Comparison of ENCODE assay signal across 9 cellular contexts in genomic region chr3:4828279-4829030, GRCh38.
DNase-seq lines count a peak whose midpoint lies in the region; ATAC-seq, FAIRE-seq and TF ChIP-seq lines count a peak whose summit lies in the region.
"Had no signal": no experiment of that assay in that cellular context is flagged by ENCODE, and none has a peak within 500 bp of the region (broad histone marks: within the 10 kb centered on the region; RNA-seq: fewer than 3 reads in every experiment).

No MANE protein-coding gene starts in this region.

- H3K4me3 ChIP-seq in SK-N-SH (ENCODE audit: low read depth in 2 of 2, low read length in 1 of 2) (no peak overlapping the region), fibroblast of lung (replicated peaks in 1 of 4; ENCODE audit: control extremely low read depth in 1 of 4, insufficient read depth in 1 of 4, low read depth in 3 of 4, low read length in 4 of 4) (no peak overlapping the region), pancreas (no peak overlapping the region)

- no peaks in the 10 kb centered on the region for H3K9me2 ChIP-seq in SK-N-SH

- H3K4me1 ChIP-seq in SK-N-SH (ENCODE audit: control insufficient read depth in 1 of 2, insufficient read depth in 2 of 2, low read depth in 1 of 2, low read length in 1 of 2) (peaks cover 13 to 57% of the 10 kb centered on the region in 2 experiments; a peak in 2 of 4 replicates), fibroblast of lung (ENCODE audit: control insufficient read depth, extremely low read depth, insufficient read depth, low read length) (peaks cover 14% of the 10 kb centered on the region), pancreas (peaks cover 15 to 29% (median 21%) of the 10 kb centered on the region in 3 donors)

- H3K27me3 ChIP-seq in SK-N-SH (ENCODE audit: insufficient read depth) = no peaks in the 10 kb centered on the region
- H3K27me3 ChIP-seq in fibroblast of lung (ENCODE audit: control insufficient read depth, insufficient read depth, low read length) = no peaks in the 10 kb centered on the region
- no peaks in the 10 kb centered on the region for H3K27me3 ChIP-seq in pancreas

- WGBS in SK-N-SH (ENCODE audit: low lambda C conversion rate) = 87% methylated on average over 10 of the region's 10 CpGs
- WGBS in pancreas, 2 donors = 90 to 91% methylated on average over 10 of the region's 10 CpGs

- H3F3A ChIP-seq in SK-N-SH (replicated peaks; ENCODE audit: insufficient read depth) = peaks cover 28% of the 10 kb centered on the region

- H3K9ac ChIP-seq in SK-N-SH = no peak overlapping the region
- H3K9ac ChIP-seq in fibroblast of lung (ENCODE audit: insufficient read depth, low read length) = no peak overlapping the region

- no peaks in the 10 kb centered on the region for H3K79me2 ChIP-seq in SK-N-SH (ENCODE audit: insufficient read depth)
- H3K79me2 ChIP-seq in fibroblast of lung (ENCODE audit: control insufficient read depth, insufficient read depth, low read length) = no peaks in the 10 kb centered on the region

- peak in 1 of 2 experiments; percentile 35; a peak in 1 of 4 replicates for TF ChIP-seq EP300 in SK-N-SH (IDR thresholded peaks at IDR 0.05; ENCODE audit: borderline replicate concordance in 1 of 2, low read depth in 1 of 2, low read length in 1 of 2)

- H3K4me2 ChIP-seq in SK-N-SH (no peak overlapping the region), fibroblast of lung (ENCODE audit: extremely low read depth, insufficient read depth, low read length) (no peak overlapping the region)

- no peak for TF ChIP-seq CTCF in SK-N-SH (IDR thresholded peaks at IDR 0.05)
- no peak for TF ChIP-seq CTCF in fibroblast of lung (conservative IDR thresholded peaks at IDR 0.05 in 1 of 2, IDR thresholded peaks at IDR 0.05 in 1 of 2; ENCODE audit: low read depth in 1 of 2, low read length in 2 of 2)
- no peak for TF ChIP-seq CTCF in pancreas (IDR thresholded peaks at IDR 0.05)

- FAIRE-seq in pancreas (lab: Jason Lieb, UNC) = no peak
- FAIRE-seq: H54 had no signal

- ATAC-seq in sciatic nerve (peak; percentile 75), GM21825 (IDR thresholded peaks at IDR 0.05; ENCODE audit: unreplicated experiment) (no peak), pancreas (no peak)

- CTCF ChIA-PET in SK-N-SH (lab: Yijun Ruan, JAX) = interaction anchor here (0.7 to 2.6 kb wide), 3 partner anchors 36 to 152 kb away, joined by 3 to 8 read pairs (median 3); no protein-coding TSS in a partner anchor

- H3K27ac ChIP-seq in SK-N-SH (ENCODE audit: low read depth in 2 of 2, low read length in 1 of 2) (peak overlapping the region; percentile 39 to 52; a peak in 3 of 4 replicates), fibroblast of lung (ENCODE audit: insufficient read depth, low read length) (no peak overlapping the region), pancreas (peak overlapping the region in 1 of 4 donors; percentile 12)

- intact Hi-C loops in sciatic nerve (cut with DNase I) = no loop called here
- intact Hi-C loops in pancreas (cut with DNase I) = no loop called here

- H2AFZ ChIP-seq in SK-N-SH (ENCODE audit: low read depth) (no peak overlapping the region), fibroblast of lung (ENCODE audit: low read length) (no peak overlapping the region)

- no peaks in the 10 kb centered on the region for H3K9me3 ChIP-seq in SK-N-SH
- no peaks in the 10 kb centered on the region for H3K9me3 ChIP-seq in fibroblast of lung (ENCODE audit: control insufficient read depth, insufficient read depth, low read depth, low read length)
- H3K9me3 ChIP-seq in pancreas = no peaks in the 10 kb centered on the region

- POLR2A ChIA-PET in SK-N-SH (lab: Yijun Ruan, JAX) = no interaction called here

- H3K36me3 ChIP-seq in SK-N-SH (replicated peaks in 1 of 2; ENCODE audit: control insufficient read depth in 1 of 2, insufficient read depth in 2 of 2, low read length in 1 of 2) = no peaks in the 10 kb centered on the region
- H3K36me3 ChIP-seq in fibroblast of lung (ENCODE audit: control insufficient read depth, insufficient read depth, low read length) = no peaks in the 10 kb centered on the region
- no peaks in the 10 kb centered on the region for H3K36me3 ChIP-seq in pancreas

- TF ChIP-seq RAD21 in SK-N-SH (IDR thresholded peaks at IDR 0.05; ENCODE audit: low read length) = no peak

- peak; percentile 11 for DNase-seq in GF-D8 (lab: John Stamatoyannopoulos, UW)
- no peak for DNase-seq in SK-N-SH
- DNase-seq in fibroblast of lung (ENCODE audit: low read depth in 2 of 2) = peak; percentile 54 to 93
- DNase-seq in sciatic nerve (ENCODE audit: low spot score) = peak; percentile 71
- DNase-seq in stimulated activated naive CD4-positive, alpha-beta T cell (lab: John Stamatoyannopoulos, UW) = no peak
- DNase-seq in pancreas = no peak
- no peak for DNase-seq in HuH-7.5 (ENCODE audit: low spot score)

- H4K20me1 ChIP-seq in SK-N-SH (ENCODE audit: insufficient read depth) (no peaks in the 10 kb centered on the region), fibroblast of lung (ENCODE audit: control insufficient read depth, extremely low read depth, insufficient read depth, low read length) (no peaks in the 10 kb centered on the region)

TF ChIP-seq in SK-N-SH, 30 proteins besides CTCF, POLR2A, EP300 and RAD21:
- TF ChIP-seq MXI1 (IDR thresholded peaks at IDR 0.05; ENCODE audit: low read depth, low read length) = no peak
- TF ChIP-seq USF1 (IDR thresholded peaks at IDR 0.05; ENCODE audit: borderline replicate concordance, low read depth) = no peak
- peak; percentile 82 for TF ChIP-seq TCF12 (IDR thresholded peaks at IDR 0.05)
- no peak for TF ChIP-seq GATA2 (CRISPR knock-in tag; IDR thresholded peaks at IDR 0.05)
- TF ChIP-seq POLR2AphosphoS5 (IDR thresholded peaks at IDR 0.05; ENCODE audit: low read depth, low read length) = peak; percentile 33; the same call in 1 of the 2 replicates
- TF ChIP-seq JUND (IDR thresholded peaks at IDR 0.05) = no peak
- TF ChIP-seq GABPA (IDR thresholded peaks at IDR 0.05; ENCODE audit: low read depth) = no peak
- no peak for TF ChIP-seq RXRA (IDR thresholded peaks at IDR 0.05; ENCODE audit: borderline replicate concordance, low read depth)
- peak; percentile 57; the same call in 1 of the 2 replicates for TF ChIP-seq PBX3 (IDR thresholded peaks at IDR 0.05)
- TF ChIP-seq MAX (IDR thresholded peaks at IDR 0.05; ENCODE audit: low read depth) = no peak
TF ChIP-seq in SK-N-SH: peak in this region for 3.

Comparison
In these comparisons a context has a peak if more than half of its experiments do, and no peak if none do; other contexts are left out.
1. DNase-seq: peak in GF-D8 (single experiment), fibroblast of lung (2 of 2) and sciatic nerve (single experiment); none in SK-N-SH (single experiment), stimulated activated naive CD4-positive, alpha-beta T cell (0 of 6), pancreas (0 of 6) and HuH-7.5 (single experiment).